Comparison of ENCODE assay signal across 7 cellular contexts in genomic region chr1:144558516-144558915, GRCh38. TPM values are rescaled to one million over a fixed set of nuclear protein-coding genes. Genes with fewer than 3 reads are reported as not detected.
DNase-seq lines count a peak whose midpoint lies in the region; ATAC-seq lines count a peak whose summit lies in the region.
"Not testable (repeated sequence)": the region's sequence is repeated elsewhere in the genome, so short reads cannot be mapped to it uniquely, and the experiment has no call there.

No MANE protein-coding gene starts in this region.

- CTCF ChIA-PET in activated CD8-positive, alpha-beta T cell treated with anti-CD3 and anti-CD28 coated beads, Interleukin-2, amount 10 ng/mL, durations not matched to agents 7 days and 5 days (lab: Charles Lee); activated naive CD4-positive, alpha-beta T cell treated with anti-CD3 and anti-CD28 coated beads, Interleukin-2, amount 10 ng/mL, durations not matched to agents 7 days and 5 days (lab: Charles Lee): not testable (repeated sequence)

- H3K9me3 ChIP-seq in T-helper 17 cell (ENCODE audit: control insufficient read depth, low read length, poor library complexity, severe bottlenecking), result not testable (repeated sequence)

- peak; percentile 17 for DNase-seq in ELR (ENCODE audit: low read depth)
- DNase-seq in T-helper 17 cell; activated CD8-positive, alpha-beta T cell treated with anti-CD3 and anti-CD28 coated beads, Interleukin-2, amount 10 ng/mL, durations not matched to agents 7 days and 5 days; activated naive CD4-positive, alpha-beta T cell treated with anti-CD3 and anti-CD28 coated beads, Interleukin-2, amount 10 ng/mL, durations not matched to agents 7 days and 5 days; central memory CD8-positive, alpha-beta T cell (ENCODE audit: low spot score in 2 of 2); naive thymus-derived CD8-positive, alpha-beta T cell: not testable (repeated sequence)

- ATAC-seq in T-helper 17 cell; activated CD8-positive, alpha-beta T cell treated with anti-CD3 and anti-CD28 coated beads, Interleukin-2, amount 10 ng/mL, durations not matched to agents 7 days and 5 days; central memory CD8-positive, alpha-beta T cell (replicated peaks; ENCODE audit: extremely low read depth, poor library complexity, severe bottlenecking); naive thymus-derived CD8-positive, alpha-beta T cell; stimulated activated memory B cell treated with anti-CD40 and anti-IgM and Interleukin-4, amounts not matched to agents 10 μg/mL and 1 μg/mL and 100 μg/mL, for 72 hours: not testable (repeated sequence)

- not testable (repeated sequence) for H3K4me1 Mint-ChIP-seq in T-helper 17 cell; activated CD8-positive, alpha-beta T cell treated with anti-CD3 and anti-CD28 coated beads, Interleukin-2, amount 10 ng/mL, durations not matched to agents 7 days and 5 days (ENCODE audit: low read depth); central memory CD8-positive, alpha-beta T cell
- peaks cover 19% of the 10 kb centered on the region for H3K4me1 Mint-ChIP-seq in activated naive CD4-positive, alpha-beta T cell treated with anti-CD3 and anti-CD28 coated beads, Interleukin-2, amount 10 ng/mL, durations not matched to agents 7 days and 5 days
- peaks cover 3 to 12% (median 7%) of the 10 kb centered on the region in 4 donors for H3K4me1 Mint-ChIP-seq in naive thymus-derived CD8-positive, alpha-beta T cell
- peaks cover 12% of the 10 kb centered on the region for H3K4me1 Mint-ChIP-seq in stimulated activated memory B cell treated with anti-CD40 and anti-IgM and Interleukin-4, amounts not matched to agents 10 μg/mL and 1 μg/mL and 100 μg/mL, for 72 hours

- H3K27ac Mint-ChIP-seq in T-helper 17 cell, result peak overlapping the region; percentile 76
- peak overlapping the region; percentile 48 for H3K27ac Mint-ChIP-seq in activated CD8-positive, alpha-beta T cell treated with anti-CD3 and anti-CD28 coated beads, Interleukin-2, amount 10 ng/mL, durations not matched to agents 7 days and 5 days
- H3K27ac Mint-ChIP-seq in activated naive CD4-positive, alpha-beta T cell treated with anti-CD3 and anti-CD28 coated beads, Interleukin-2, amount 10 ng/mL, durations not matched to agents 7 days and 5 days, result peak overlapping the region; percentile 92
- peak overlapping the region; percentile 95 for H3K27ac Mint-ChIP-seq in central memory CD8-positive, alpha-beta T cell (ENCODE audit: low read depth)
- peak overlapping the region in 9 of 10 donors; percentile 0 to 97 (median 83) for H3K27ac Mint-ChIP-seq in naive thymus-derived CD8-positive, alpha-beta T cell
- H3K27ac Mint-ChIP-seq in stimulated activated memory B cell treated with anti-CD40 and anti-IgM and Interleukin-4, amounts not matched to agents 10 μg/mL and 1 μg/mL and 100 μg/mL, for 72 hours, result peak overlapping the region; percentile 57

- POLR2A ChIA-PET in activated CD8-positive, alpha-beta T cell treated with anti-CD3 and anti-CD28 coated beads, Interleukin-2, amount 10 ng/mL, durations not matched to agents 7 days and 5 days (lab: Charles Lee); naive thymus-derived CD8-positive, alpha-beta T cell (lab: Charles Lee): not testable (repeated sequence)

- not testable (repeated sequence) for H3K36me3 Mint-ChIP-seq in T-helper 17 cell (ENCODE audit: low read depth); activated CD8-positive, alpha-beta T cell treated with anti-CD3 and anti-CD28 coated beads, Interleukin-2, amount 10 ng/mL, durations not matched to agents 7 days and 5 days (ENCODE audit: low read depth); activated naive CD4-positive, alpha-beta T cell treated with anti-CD3 and anti-CD28 coated beads, Interleukin-2, amount 10 ng/mL, durations not matched to agents 7 days and 5 days; naive thymus-derived CD8-positive, alpha-beta T cell; stimulated activated memory B cell treated with anti-CD40 and anti-IgM and Interleukin-4, amounts not matched to agents 10 μg/mL and 1 μg/mL and 100 μg/mL, for 72 hours
- peaks cover 11% of the 10 kb centered on the region for H3K36me3 Mint-ChIP-seq in central memory CD8-positive, alpha-beta T cell (ENCODE audit: insufficient read depth)

- not testable (repeated sequence) for H3K27me3 Mint-ChIP-seq in T-helper 17 cell; activated CD8-positive, alpha-beta T cell treated with anti-CD3 and anti-CD28 coated beads, Interleukin-2, amount 10 ng/mL, durations not matched to agents 7 days and 5 days (ENCODE audit: low read depth); activated naive CD4-positive, alpha-beta T cell treated with anti-CD3 and anti-CD28 coated beads, Interleukin-2, amount 10 ng/mL, durations not matched to agents 7 days and 5 days; central memory CD8-positive, alpha-beta T cell; naive thymus-derived CD8-positive, alpha-beta T cell; stimulated activated memory B cell treated with anti-CD40 and anti-IgM and Interleukin-4, amounts not matched to agents 10 μg/mL and 1 μg/mL and 100 μg/mL, for 72 hours

- H3K9me3 Mint-ChIP-seq in activated CD8-positive, alpha-beta T cell treated with anti-CD3 and anti-CD28 coated beads, Interleukin-2, amount 10 ng/mL, durations not matched to agents 7 days and 5 days (ENCODE audit: insufficient read depth); activated naive CD4-positive, alpha-beta T cell treated with anti-CD3 and anti-CD28 coated beads, Interleukin-2, amount 10 ng/mL, durations not matched to agents 7 days and 5 days; central memory CD8-positive, alpha-beta T cell; naive thymus-derived CD8-positive, alpha-beta T cell; stimulated activated memory B cell treated with anti-CD40 and anti-IgM and Interleukin-4, amounts not matched to agents 10 μg/mL and 1 μg/mL and 100 μg/mL, for 72 hours: not testable (repeated sequence)

- H3K4me3 Mint-ChIP-seq in T-helper 17 cell, result peak overlapping the region; percentile 66
- not testable (repeated sequence) for H3K4me3 Mint-ChIP-seq in activated CD8-positive, alpha-beta T cell treated with anti-CD3 and anti-CD28 coated beads, Interleukin-2, amount 10 ng/mL, durations not matched to agents 7 days and 5 days
- H3K4me3 Mint-ChIP-seq in activated naive CD4-positive, alpha-beta T cell treated with anti-CD3 and anti-CD28 coated beads, Interleukin-2, amount 10 ng/mL, durations not matched to agents 7 days and 5 days, result peak overlapping the region; percentile 57
- peak overlapping the region; percentile 63 for H3K4me3 Mint-ChIP-seq in central memory CD8-positive, alpha-beta T cell
- peak overlapping the region in 9 of 10 donors; percentile 19 to 82 (median 52) for H3K4me3 Mint-ChIP-seq in naive thymus-derived CD8-positive, alpha-beta T cell
- H3K4me3 Mint-ChIP-seq in stimulated activated memory B cell treated with anti-CD40 and anti-IgM and Interleukin-4, amounts not matched to agents 10 μg/mL and 1 μg/mL and 100 μg/mL, for 72 hours, result peak overlapping the region; percentile 58

RNA-seq across cellular contexts. Expression of gene PPIAL4F, which starts 34.2 kb away (rescaled TPM):
- not detected for total RNA-seq in T-helper 17 cell
- not detected for total RNA-seq in activated CD8-positive, alpha-beta T cell treated with anti-CD3 and anti-CD28 coated beads, Interleukin-2, amount 10 ng/mL, durations not matched to agents 7 days and 5 days
- not detected for total RNA-seq in naive thymus-derived CD8-positive, alpha-beta T cell
- polyA plus RNA-seq in naive thymus-derived CD8-positive, alpha-beta T cell, result not detected
